ENCODE assay signal across 8 cellular contexts in the genomic region with DNA sequence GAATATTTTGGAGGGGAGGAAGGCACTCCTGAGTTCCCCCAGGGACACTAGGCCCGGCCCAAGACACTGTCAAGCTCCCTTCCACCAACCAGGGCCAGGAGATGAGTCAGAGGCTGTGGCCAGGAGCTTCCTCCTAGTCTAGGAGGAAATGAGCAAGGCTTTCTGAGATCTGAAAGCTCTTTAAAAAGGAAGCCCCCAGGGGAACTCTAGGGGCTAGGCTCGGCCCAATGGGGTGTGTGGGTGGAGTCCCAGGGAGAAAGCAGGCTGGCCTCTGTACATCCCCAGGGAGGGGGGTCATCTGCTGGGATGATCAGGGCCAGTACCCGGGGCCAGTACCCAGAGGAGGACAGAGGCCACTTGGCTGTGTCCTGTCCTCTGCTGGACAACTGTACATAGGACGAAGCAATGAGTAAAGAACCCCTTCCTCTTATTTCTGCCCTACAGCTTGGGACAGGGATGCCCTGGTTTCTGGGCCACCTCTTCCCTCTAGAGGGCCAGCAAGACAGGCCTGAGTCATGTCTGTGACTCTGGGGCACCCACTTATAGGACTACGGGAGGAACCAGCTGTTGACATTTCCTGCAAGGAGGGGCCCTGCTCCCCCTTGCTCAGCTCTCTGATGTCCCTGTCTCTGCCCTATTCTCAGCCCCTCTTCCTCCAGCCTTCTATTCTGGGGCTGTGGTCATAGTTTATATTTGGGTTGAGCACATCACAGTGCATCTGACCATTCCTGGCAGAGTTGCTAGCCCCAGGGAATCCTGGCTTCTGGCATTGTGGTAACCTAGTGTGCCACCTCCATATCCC. TPM values are rescaled to one million over a fixed set of nuclear protein-coding genes. Genes with fewer than 3 reads are reported as not detected.
DNase-seq lines count a peak whose midpoint lies in the region; ATAC-seq and TF ChIP-seq lines count a peak whose summit lies in the region.

No MANE protein-coding gene starts in this region.

- H3K4me1 ChIP-seq in DND-41 (ENCODE audit: insufficient read depth, low read length) (peaks cover 58% of the 10 kb centered on the region), mucosa of stomach (ENCODE audit: control insufficient read depth, insufficient read depth, low read length) (peaks cover 64% of the 10 kb centered on the region)

- H3K4me1 Mint-ChIP-seq in stimulated activated naive B cell treated with anti-CD40 and anti-IgM and Interleukin-4, amounts not matched to agents 10 μg/mL and 1 μg/mL and 100 μg/mL, for 72 hours = peaks cover 38 to 75% of the 10 kb centered on the region in 2 donors

- ATAC-seq in DND-41 (ENCODE audit: insufficient read depth, low read depth) (peak; percentile 78), GM21619 (IDR thresholded peaks at IDR 0.05; ENCODE audit: unreplicated experiment) (peak; percentile 43)
- ATAC-seq in stimulated activated naive B cell treated with anti-CD40 and anti-IgM and Interleukin-4, amounts not matched to agents 10 μg/mL and 1 μg/mL and 100 μg/mL, for 72 hours (replicated peaks) = peak; percentile 67 to 72

- peak; percentile 7 for TF ChIP-seq CTCF in DND-41 (IDR thresholded peaks at IDR 0.05; ENCODE audit: borderline replicate concordance, extremely low read depth, low read length, poor library complexity, severe bottlenecking)
- TF ChIP-seq CTCF in dorsolateral prefrontal cortex (IDR thresholded peaks at IDR 0.05 in 54 of 56, conservative IDR thresholded peaks at IDR 0.05 in 2 of 56; ENCODE audit: low read depth in 1 of 56, partially characterized antibody in 56 of 56) = no peak

- H3K9me3 Mint-ChIP-seq in stimulated activated naive B cell treated with anti-CD40 and anti-IgM and Interleukin-4, amounts not matched to agents 10 μg/mL and 1 μg/mL and 100 μg/mL, for 72 hours = no peaks in the 10 kb centered on the region

- peak overlapping the region; percentile 28 for H3K4me2 ChIP-seq in DND-41 (ENCODE audit: insufficient read depth, low read length)

- DNase-seq in DND-41 (peak; percentile 83), KG1 (lab: John Stamatoyannopoulos, UW) (peak; percentile 89), dorsolateral prefrontal cortex (peak in 3 of 10 donors; percentile 39 to 49 (median 43)), ecto neural progenitor cell (ENCODE audit: low spot score) (no peak)
- peak; percentile 87 for DNase-seq in activated CD4-positive, alpha-beta T cell treated with anti-CD3 and anti-CD28 coated beads for 48 hours
- DNase-seq in stimulated activated naive B cell treated with anti-CD40 and anti-IgM and Interleukin-4, amounts not matched to agents 10 μg/mL and 1 μg/mL and 100 μg/mL, for 72 hours = peak; percentile 91

- H3K9ac ChIP-seq in DND-41 (ENCODE audit: low read depth, low read length) (peak overlapping the region; percentile 10; the same call in 1 of the 2 replicates), mucosa of stomach (ENCODE audit: low read length) (peak overlapping the region; percentile 41)

- H2AFZ ChIP-seq in DND-41 (ENCODE audit: low read depth, low read length) = no peak overlapping the region

- H3K36me3 Mint-ChIP-seq in stimulated activated naive B cell treated with anti-CD40 and anti-IgM and Interleukin-4, amounts not matched to agents 10 μg/mL and 1 μg/mL and 100 μg/mL, for 72 hours = peaks cover 3 to 13% of the 10 kb centered on the region in 2 donors

- H3K4me3 Mint-ChIP-seq in stimulated activated naive B cell treated with anti-CD40 and anti-IgM and Interleukin-4, amounts not matched to agents 10 μg/mL and 1 μg/mL and 100 μg/mL, for 72 hours = peak overlapping the region; percentile 92 to 96

- intact Hi-C loops in dorsolateral prefrontal cortex (cut with DNase I) = no loop called here

- H3K9me3 ChIP-seq in DND-41 (ENCODE audit: insufficient read depth, low read length, severe bottlenecking) (no peaks in the 10 kb centered on the region), mucosa of stomach (ENCODE audit: control insufficient read depth, low read length) (no peaks in the 10 kb centered on the region)

- H3K27me3 Mint-ChIP-seq in stimulated activated naive B cell treated with anti-CD40 and anti-IgM and Interleukin-4, amounts not matched to agents 10 μg/mL and 1 μg/mL and 100 μg/mL, for 72 hours = peaks cover 4 to 5% of the 10 kb centered on the region in 2 donors

- peak overlapping the region; percentile 96 for H3K27ac Mint-ChIP-seq in stimulated activated naive B cell treated with anti-CD40 and anti-IgM and Interleukin-4, amounts not matched to agents 10 μg/mL and 1 μg/mL and 100 μg/mL, for 72 hours

- H3K36me3 ChIP-seq in DND-41 (ENCODE audit: insufficient read depth, low read length) = no peaks in the 10 kb centered on the region
- H3K36me3 ChIP-seq in mucosa of stomach (ENCODE audit: control insufficient read depth, insufficient read depth, low read length) = no peaks in the 10 kb centered on the region

- peaks cover 19% of the 10 kb centered on the region for H4K20me1 ChIP-seq in DND-41 (ENCODE audit: insufficient read depth, low read length)

- peaks cover 7% of the 10 kb centered on the region; the same call in 1 of the 2 replicates for H3K79me2 ChIP-seq in DND-41 (ENCODE audit: insufficient read depth, low read length)

- H3K4me3 ChIP-seq in DND-41 (ENCODE audit: low read depth in 1 of 2, low read length in 2 of 2) (no peak overlapping the region), dorsolateral prefrontal cortex (peak overlapping the region in 7 of 59 donors; percentile 3 to 83 (median 77)), mucosa of stomach (ENCODE audit: low read length) (no peak overlapping the region)

- H3K27me3 ChIP-seq in DND-41 (ENCODE audit: insufficient read depth, low read length, poor library complexity) = peaks cover 15% of the 10 kb centered on the region
- no peaks in the 10 kb centered on the region for H3K27me3 ChIP-seq in dorsolateral prefrontal cortex
- H3K27me3 ChIP-seq in mucosa of stomach (ENCODE audit: control insufficient read depth, insufficient read depth, low read length) = peaks cover 20% of the 10 kb centered on the region

- peak overlapping the region; percentile 34 for H3K27ac ChIP-seq in DND-41 (ENCODE audit: low read length)
- H3K27ac ChIP-seq in dorsolateral prefrontal cortex = peak overlapping the region in 56 of 59 donors; percentile 4 to 88 (median 68)

RNA-seq across cellular contexts. Expression of a gene that starts 2.7 kb away (rescaled TPM):
- total RNA-seq in dorsolateral prefrontal cortex = 10 to 100 TPM in 102 of 120 experiments, 1 to 10 TPM in 18; 5.4 to 26.6 (median 13.7) TPM

RNA-seq across cellular contexts. Expression of a gene that starts 4.2 kb away (rescaled TPM):
- total RNA-seq in dorsolateral prefrontal cortex = 10 to 100 TPM in 69 of 120 experiments, 1 to 10 TPM in 51; 3.0 to 25.8 (median 10.6) TPM

RNA-seq across cellular contexts. Expression of a gene that starts 17.7 kb away (rescaled TPM):
- total RNA-seq in dorsolateral prefrontal cortex = 10 to 100 TPM; 16.2 to 40.3 (median 28.1) TPM

RNA-seq across cellular contexts. Expression of a gene that starts 34.7 kb away (rescaled TPM):
- 10 to 100 TPM in 3 of 120 experiments, 1 to 10 TPM in 117; 1.2 to 17.6 (median 4.5) TPM for total RNA-seq in dorsolateral prefrontal cortex

RNA-seq across cellular contexts. Expression of a gene that starts 45.7 kb away (rescaled TPM):
- total RNA-seq in dorsolateral prefrontal cortex = 1 to 10 TPM in 96 of 120 experiments, under 1 TPM in 24; 0.41 to 2.9 (median 1.3) TPM
